ENCODE assay signal across 10 cellular contexts in the genomic region with DNA sequence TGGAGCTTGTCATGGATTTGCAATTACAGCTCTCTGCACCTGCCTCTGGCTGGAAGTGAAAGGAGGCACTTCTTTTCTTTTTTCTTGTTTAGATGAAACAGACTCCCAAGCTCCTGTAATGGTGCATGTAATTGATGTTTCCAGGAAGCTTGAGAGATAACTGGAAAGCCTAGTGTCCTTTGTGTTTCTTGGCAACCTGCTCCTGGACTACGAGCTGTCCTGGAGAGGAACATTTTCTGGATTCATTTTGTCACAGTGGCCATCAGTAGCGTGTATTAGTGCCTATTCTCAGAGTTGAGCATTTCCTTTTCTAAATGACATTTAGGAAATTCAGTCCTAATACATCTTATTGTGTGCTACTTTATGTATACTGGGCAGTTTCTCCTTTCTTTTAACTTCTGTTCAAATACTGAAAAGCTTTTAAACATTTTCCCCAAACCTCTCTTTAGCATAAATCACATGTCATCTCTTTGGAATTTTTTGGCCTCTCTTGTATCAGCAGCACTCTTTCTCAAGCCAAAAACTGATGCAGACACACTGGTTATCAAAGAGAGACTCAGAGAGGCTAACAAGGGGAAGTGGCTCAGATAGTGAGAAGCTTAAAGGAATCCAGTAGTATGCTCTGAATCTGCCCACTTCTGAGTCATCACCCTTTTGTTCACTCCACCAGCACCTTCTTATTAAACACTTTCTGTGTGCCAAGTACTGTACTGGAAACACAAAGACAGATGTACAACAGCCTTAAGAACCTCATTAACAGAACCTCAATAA.
A peak's percentile ranks its signal among the peaks of the same experiment; 100 is the strongest.
DNase-seq lines count a peak whose midpoint lies in the region; ATAC-seq and TF ChIP-seq lines count a peak whose summit lies in the region.
"Had no signal": no experiment of that assay in that cellular context is flagged by ENCODE, and none has a peak within 500 bp of the region (broad histone marks: within the 10 kb centered on the region; RNA-seq: fewer than 3 reads in every experiment).

No MANE protein-coding gene starts in this region.

- intact Hi-C loops in activated CD8-positive, alpha-beta T cell treated with anti-CD3 and anti-CD28 coated beads for 36 hours (cut with micrococcal nuclease), result no loop called here
- intact Hi-C loops in left cardiac atrium (cut with DNase I), result no loop called here
- intact Hi-C loops in left colon (cut with DNase I, micrococcal nuclease), result no loop called here

- POLR2A ChIA-PET in activated CD8-positive, alpha-beta T cell treated with anti-CD3 and anti-CD28 coated beads for 36 hours (lab: Charles Lee), result no interaction called here
- POLR2A ChIA-PET in activated CD8-positive, alpha-beta T cell treated with anti-CD3 and anti-CD28 coated beads, Interleukin-2, amount 10 ng/mL, durations not matched to agents 7 days and 5 days (lab: Charles Lee), result interaction anchor here (0.8 kb wide), 1 partner anchor 1051 kb away, joined by 5 read pairs; no protein-coding TSS in a partner anchor

- CTCF ChIA-PET in activated CD8-positive, alpha-beta T cell treated with anti-CD3 and anti-CD28 coated beads for 36 hours (lab: Charles Lee), result no interaction called here
- CTCF ChIA-PET in activated CD8-positive, alpha-beta T cell treated with anti-CD3 and anti-CD28 coated beads, Interleukin-2, amount 10 ng/mL, durations not matched to agents 7 days and 5 days (lab: Charles Lee), result interaction anchor here (0.8 kb wide), 1 partner anchor 49 kb away, joined by 3 read pairs; no protein-coding TSS in a partner anchor

- H3K9me3 Mint-ChIP-seq in activated CD8-positive, alpha-beta T cell treated with anti-CD3 and anti-CD28 coated beads for 36 hours, result no peaks in the 10 kb centered on the region
- no peaks in the 10 kb centered on the region for H3K9me3 Mint-ChIP-seq in activated CD8-positive, alpha-beta T cell treated with anti-CD3 and anti-CD28 coated beads, Interleukin-2, amount 10 ng/mL, durations not matched to agents 7 days and 5 days (ENCODE audit: insufficient read depth)

- H3K27me3 Mint-ChIP-seq in activated CD8-positive, alpha-beta T cell treated with anti-CD3 and anti-CD28 coated beads for 36 hours, result no peaks in the 10 kb centered on the region
- H3K27me3 Mint-ChIP-seq in activated CD8-positive, alpha-beta T cell treated with anti-CD3 and anti-CD28 coated beads, Interleukin-2, amount 10 ng/mL, durations not matched to agents 7 days and 5 days (ENCODE audit: low read depth), result no peaks in the 10 kb centered on the region

- no peaks in the 10 kb centered on the region for H3K4me1 Mint-ChIP-seq in activated CD8-positive, alpha-beta T cell treated with anti-CD3 and anti-CD28 coated beads for 36 hours (ENCODE audit: low read depth)
- H3K4me1 Mint-ChIP-seq in activated CD8-positive, alpha-beta T cell treated with anti-CD3 and anti-CD28 coated beads, Interleukin-2, amount 10 ng/mL, durations not matched to agents 7 days and 5 days (ENCODE audit: low read depth), result peaks cover 4% of the 10 kb centered on the region

- TF ChIP-seq CTCF in activated CD8-positive, alpha-beta T cell treated with anti-CD3 and anti-CD28 coated beads for 36 hours (IDR thresholded peaks at IDR 0.05), result no peak

- no peak for DNase-seq in activated CD8-positive, alpha-beta T cell treated with anti-CD3 and anti-CD28 coated beads for 36 hours
- no peak for DNase-seq in activated CD8-positive, alpha-beta T cell treated with anti-CD3 and anti-CD28 coated beads, Interleukin-2, amount 10 ng/mL, durations not matched to agents 7 days and 5 days
- no peak for DNase-seq in left cardiac atrium
- DNase-seq in superior temporal gyrus (ENCODE audit: extremely low spot score), result peak; percentile 37
- no peak for DNase-seq in substantia nigra (lab: John Stamatoyannopoulos, UW)
- no peak for DNase-seq in NCI-H345 treated with DMSO at 0.1 percent for 48 hours (lab: John Stamatoyannopoulos, UW; ENCODE audit: unreplicated experiment)
- no peak for DNase-seq in left colon
- DNase-seq: activated effector memory CD4-positive, alpha-beta T cell treated with anti-CD3 and anti-CD28 coated beads, Interleukin-2, amount 50 U/mL, for 16 hours; DND-41 had no signal

- H3K36me3 Mint-ChIP-seq in activated CD8-positive, alpha-beta T cell treated with anti-CD3 and anti-CD28 coated beads for 36 hours (ENCODE audit: low read depth), result peaks cover 11% of the 10 kb centered on the region
- H3K36me3 Mint-ChIP-seq in activated CD8-positive, alpha-beta T cell treated with anti-CD3 and anti-CD28 coated beads, Interleukin-2, amount 10 ng/mL, durations not matched to agents 7 days and 5 days (ENCODE audit: low read depth), result peaks cover 18% of the 10 kb centered on the region

- peak; percentile 61 for ATAC-seq in activated CD8-positive, alpha-beta T cell treated with anti-CD3 and anti-CD28 coated beads for 36 hours
- no peak for ATAC-seq in activated CD8-positive, alpha-beta T cell treated with anti-CD3 and anti-CD28 coated beads, Interleukin-2, amount 10 ng/mL, durations not matched to agents 7 days and 5 days
- ATAC-seq in SK-N-SH treated with all-trans-retinoic acid at 6 μM for 48 hours (peak; percentile 96), left cardiac atrium (peak; percentile 82 to 98), left colon (no peak)

- H3K27ac Mint-ChIP-seq in activated CD8-positive, alpha-beta T cell treated with anti-CD3 and anti-CD28 coated beads for 36 hours, result no peak overlapping the region
- no peak overlapping the region for H3K27ac Mint-ChIP-seq in activated CD8-positive, alpha-beta T cell treated with anti-CD3 and anti-CD28 coated beads, Interleukin-2, amount 10 ng/mL, durations not matched to agents 7 days and 5 days

- H3K4me3 Mint-ChIP-seq in activated CD8-positive, alpha-beta T cell treated with anti-CD3 and anti-CD28 coated beads for 36 hours, result no peak overlapping the region
- H3K4me3 Mint-ChIP-seq in activated CD8-positive, alpha-beta T cell treated with anti-CD3 and anti-CD28 coated beads, Interleukin-2, amount 10 ng/mL, durations not matched to agents 7 days and 5 days, result no peak overlapping the region

- no peak overlapping the region for H3K27ac ChIP-seq in substantia nigra (ENCODE audit: low read depth, low read length, poor library complexity, severe bottlenecking)

TF ChIP-seq in SK-N-SH treated with all-trans-retinoic acid at 6 μM for 48 hours, 23 proteins besides CTCF, POLR2A, EP300 and RAD21:
- TF ChIP-seq SNAI2 (CRISPR knock-in tag; IDR thresholded peaks at IDR 0.05), result no peak
- TF ChIP-seq ISL1 (CRISPR knock-in tag; IDR thresholded peaks at IDR 0.05), result peak; percentile 48
- no peak for TF ChIP-seq RARB (CRISPR knock-in tag; IDR thresholded peaks at IDR 0.05)
- no peak for TF ChIP-seq OSR1 (CRISPR knock-in tag; IDR thresholded peaks at IDR 0.05)
- TF ChIP-seq ZFP30 (CRISPR knock-in tag; IDR thresholded peaks at IDR 0.05), result no peak
- TF ChIP-seq TOX (CRISPR knock-in tag; IDR thresholded peaks at IDR 0.05; ENCODE audit: borderline replicate concordance), result no peak
- no peak for TF ChIP-seq TCF4 (CRISPR knock-in tag; IDR thresholded peaks at IDR 0.05; ENCODE audit: borderline replicate concordance)
- TF ChIP-seq, protein P1, sequence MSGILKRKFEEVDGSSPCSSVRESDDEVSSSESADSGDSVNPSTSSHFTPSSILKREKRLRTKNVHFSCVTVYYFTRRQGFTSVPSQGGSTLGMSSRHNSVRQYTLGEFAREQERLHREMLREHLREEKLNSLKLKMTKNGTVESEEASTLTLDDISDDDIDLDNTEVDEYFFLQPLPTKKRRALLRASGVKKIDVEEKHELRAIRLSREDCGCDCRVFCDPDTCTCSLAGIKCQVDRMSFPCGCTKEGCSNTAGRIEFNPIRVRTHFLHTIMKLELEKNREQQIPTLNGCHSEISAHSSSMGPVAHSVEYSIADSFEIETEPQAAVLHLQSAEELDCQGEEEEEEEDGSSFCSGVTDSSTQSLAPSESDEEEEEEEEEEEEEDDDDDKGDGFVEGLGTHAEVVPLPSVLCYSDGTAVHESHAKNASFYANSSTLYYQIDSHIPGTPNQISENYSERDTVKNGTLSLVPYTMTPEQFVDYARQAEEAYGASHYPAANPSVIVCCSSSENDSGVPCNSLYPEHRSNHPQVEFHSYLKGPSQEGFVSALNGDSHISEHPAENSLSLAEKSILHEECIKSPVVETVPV (CRISPR knock-in tag; IDR thresholded peaks at IDR 0.05), result no peak
- no peak for TF ChIP-seq PPARA (CRISPR knock-in tag; IDR thresholded peaks at IDR 0.05; ENCODE audit: borderline replicate concordance)

Comparison
In these comparisons a context has a peak if more than half of its experiments do, and no peak if none do; other contexts are left out.
1. ATAC-seq: peak in activated CD8-positive, alpha-beta T cell treated with anti-CD3 and anti-CD28 coated beads for 36 hours (single experiment), SK-N-SH treated with all-trans-retinoic acid at 6 μM for 48 hours (single experiment) and left cardiac atrium (2 of 2); none in activated CD8-positive, alpha-beta T cell treated with anti-CD3 and anti-CD28 coated beads, Interleukin-2, amount 10 ng/mL, durations not matched to agents 7 days and 5 days (single experiment) and left colon (single experiment).